In the genomic region with DNA sequence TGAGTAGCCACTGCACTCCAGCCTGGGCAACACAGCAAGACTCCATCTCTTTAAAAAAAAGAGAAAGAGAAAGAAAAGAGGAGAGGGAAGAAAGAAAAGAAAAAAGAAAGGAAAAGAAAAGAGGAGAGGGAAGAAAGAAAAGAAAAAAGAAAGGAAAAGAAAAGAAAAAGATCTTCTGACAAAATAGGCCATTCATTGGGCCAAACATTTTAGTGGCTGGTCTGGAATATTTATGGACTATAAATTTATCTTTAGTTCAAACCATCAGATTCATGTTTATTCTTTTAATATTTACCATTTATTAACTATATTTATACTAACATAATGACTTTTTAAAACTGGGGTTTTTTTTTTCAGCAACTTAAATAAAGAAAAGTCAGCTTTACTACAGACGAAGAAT, we compare ENCODE assay signal across 16 cellular contexts.
"Had no signal": no experiment of that assay in that cellular context is flagged by ENCODE, and none has a peak within 500 bp of the region (broad histone marks: within the 10 kb centered on the region; RNA-seq: fewer than 3 reads in every experiment).

No MANE protein-coding gene starts in this region.

- H3K4me1 Mint-ChIP-seq: naive thymus-derived CD8-positive, alpha-beta T cell had no signal

- H3K9me3 Mint-ChIP-seq: naive thymus-derived CD8-positive, alpha-beta T cell had no signal

- FAIRE-seq: endometrium had no signal

- ATAC-seq: esophagus mucosa; gastrocnemius medialis; heart right ventricle; left lobe of liver; mucosa of descending colon; naive thymus-derived CD8-positive, alpha-beta T cell had no signal

- H3K27me3 Mint-ChIP-seq: naive thymus-derived CD8-positive, alpha-beta T cell had no signal

- DNase-seq: cortex of kidney; effector memory CD4-positive, alpha-beta T cell; gastrocnemius medialis; heart right ventricle; islet precursor cell; mammary epithelial cell; mucosa of descending colon; naive thymus-derived CD8-positive, alpha-beta T cell; posterior cingulate gyrus; sigmoid colon; stimulated activated CD4-positive, alpha-beta T cell treated with anti-CD3 and anti-CD28 coated beads, Interleukin-12 subunit alpha, Interleukin-12 subunit beta, amount 100 ng/mL, for 4 hours; stimulated activated naive CD4-positive, alpha-beta T cell treated with Interleukin-2 at 50 U/mL for 16 hours; trophoblast cell had no signal

- H3K4me3 Mint-ChIP-seq: naive thymus-derived CD8-positive, alpha-beta T cell had no signal
